In genomic region chr1:242228991-242229390, GRCh38 we compare ENCODE assay signal across 28 cellular contexts.
"Had no signal": no experiment of that assay in that cellular context is flagged by ENCODE, and none has a peak within 500 bp of the region (broad histone marks: within the 10 kb centered on the region; RNA-seq: fewer than 3 reads in every experiment).

No MANE protein-coding gene starts in this region.

- H3K27me3 ChIP-seq: neural progenitor cell, ovary, right lobe of liver, sigmoid colon, stomach, thyroid gland, tibial nerve, upper lobe of left lung, vagina had no signal

- H3K27ac Mint-ChIP-seq: nephron; neural progenitor cell; progenitor cell of endocrine pancreas; stimulated activated effector memory CD8-positive, alpha-beta T cell treated with anti-CD3 and anti-CD28 coated beads, Interleukin-12 subunit alpha, Interleukin-12 subunit beta, amount 100 ng/mL, for 72 hours; stimulated activated naive B cell treated with anti-CD40 and anti-IgM and Interleukin-4, amounts not matched to agents 10 μg/mL and 1 μg/mL and 100 μg/mL, for 72 hours; stimulated activated naive CD8-positive, alpha-beta T cell treated with anti-CD3 and anti-CD28 coated beads, Interleukin-15, Interleukin-2, amounts not matched to agents 100 ng/mL and 50 ng/mL, for 24 hours had no signal

- H3K27me3 Mint-ChIP-seq: stimulated activated naive B cell treated with anti-CD40 and anti-IgM and Interleukin-4, amounts not matched to agents 10 μg/mL and 1 μg/mL and 100 μg/mL, for 72 hours; stimulated activated naive CD8-positive, alpha-beta T cell treated with anti-CD3 and anti-CD28 coated beads, Interleukin-15, Interleukin-2, amounts not matched to agents 100 ng/mL and 50 ng/mL, for 24 hours had no signal

- H3K4me1 ChIP-seq: parathyroid adenoma, psoas muscle, right lobe of liver, sigmoid colon, stomach, thyroid gland, tibial nerve, upper lobe of left lung, vagina had no signal

- H3K9me3 Mint-ChIP-seq: nephron; neural progenitor cell; stimulated activated effector memory CD8-positive, alpha-beta T cell treated with anti-CD3 and anti-CD28 coated beads, Interleukin-12 subunit alpha, Interleukin-12 subunit beta, amount 100 ng/mL, for 72 hours; stimulated activated naive B cell treated with anti-CD40 and anti-IgM and Interleukin-4, amounts not matched to agents 10 μg/mL and 1 μg/mL and 100 μg/mL, for 72 hours; stimulated activated naive CD8-positive, alpha-beta T cell treated with anti-CD3 and anti-CD28 coated beads, Interleukin-15, Interleukin-2, amounts not matched to agents 100 ng/mL and 50 ng/mL, for 24 hours had no signal

- H3K79me2 ChIP-seq: parathyroid adenoma had no signal

- FAIRE-seq: small intestine, urothelium cell line had no signal

- H3K36me3 ChIP-seq: neural progenitor cell, ovary, right lobe of liver, sigmoid colon, stomach, thoracic aorta, thyroid gland, tibial nerve, upper lobe of left lung, vagina had no signal

- H3K4me1 Mint-ChIP-seq: nephron; stimulated activated effector memory CD8-positive, alpha-beta T cell treated with anti-CD3 and anti-CD28 coated beads, Interleukin-12 subunit alpha, Interleukin-12 subunit beta, amount 100 ng/mL, for 72 hours; stimulated activated naive B cell treated with anti-CD40 and anti-IgM and Interleukin-4, amounts not matched to agents 10 μg/mL and 1 μg/mL and 100 μg/mL, for 72 hours had no signal

- H2AFZ ChIP-seq: neural progenitor cell, parathyroid adenoma had no signal

- H3K4me3 ChIP-seq: neural progenitor cell, ovary, psoas muscle, right lobe of liver, sigmoid colon, stomach, thoracic aorta, thyroid gland, tibial nerve, upper lobe of left lung, vagina had no signal

- H3K27ac ChIP-seq: neural progenitor cell, ovary, parathyroid adenoma, psoas muscle, right lobe of liver, sigmoid colon, stomach, thoracic aorta, thyroid gland, tibial nerve, upper lobe of left lung, vagina had no signal

- ATAC-seq: psoas muscle; right cardiac atrium; right lobe of liver; stimulated activated effector memory CD8-positive, alpha-beta T cell treated with anti-CD3 and anti-CD28 coated beads, Interleukin-12 subunit alpha, Interleukin-12 subunit beta, amount 100 ng/mL, for 72 hours; stimulated activated naive B cell treated with anti-CD40 and anti-IgM and Interleukin-4, amounts not matched to agents 10 μg/mL and 1 μg/mL and 100 μg/mL, for 72 hours had no signal

- DNase-seq: occipital lobe; ovary; posterior cingulate gyrus; psoas muscle; right cardiac atrium; right lobe of liver; sigmoid colon; small intestine; stimulated activated CD4-positive, alpha-beta T cell treated with anti-CD3 and anti-CD28 coated beads, Interleukin-15, amount 100 ng/mL, for 24 hours; stimulated activated CD4-positive, alpha-beta T cell treated with anti-CD3 and anti-CD28 coated beads, Interleukin-2, amount 100 ng/mL, for 24 hours; stimulated activated CD4-positive, alpha-beta T cell treated with anti-CD3 and anti-CD28 coated beads, Interleukin-2, amount 100 ng/mL, for 48 hours; stimulated activated CD4-positive, alpha-beta T cell treated with anti-CD3 and anti-CD28 coated beads, Interleukin-4, amount 100 ng/mL, for 24 hours; stimulated activated naive B cell treated with anti-CD40 and anti-IgM and Interleukin-4, amounts not matched to agents 10 μg/mL and 1 μg/mL and 100 μg/mL, for 72 hours; stimulated activated naive CD4-positive, alpha-beta T cell treated with Interleukin-2 at 50 U/mL for 16 hours; stomach; thyroid gland; trophoblast cell; upper lobe of left lung had no signal

- H3K36me3 Mint-ChIP-seq: neural progenitor cell; stimulated activated effector memory CD8-positive, alpha-beta T cell treated with anti-CD3 and anti-CD28 coated beads, Interleukin-12 subunit alpha, Interleukin-12 subunit beta, amount 100 ng/mL, for 72 hours; stimulated activated naive B cell treated with anti-CD40 and anti-IgM and Interleukin-4, amounts not matched to agents 10 μg/mL and 1 μg/mL and 100 μg/mL, for 72 hours had no signal

- H3K4me2 ChIP-seq: neural progenitor cell had no signal

- H3K4me3 Mint-ChIP-seq: nephron; neural progenitor cell; stimulated activated effector memory CD8-positive, alpha-beta T cell treated with anti-CD3 and anti-CD28 coated beads, Interleukin-12 subunit alpha, Interleukin-12 subunit beta, amount 100 ng/mL, for 72 hours; stimulated activated naive B cell treated with anti-CD40 and anti-IgM and Interleukin-4, amounts not matched to agents 10 μg/mL and 1 μg/mL and 100 μg/mL, for 72 hours; stimulated activated naive CD8-positive, alpha-beta T cell treated with anti-CD3 and anti-CD28 coated beads, Interleukin-15, Interleukin-2, amounts not matched to agents 100 ng/mL and 50 ng/mL, for 24 hours had no signal

- H3K9me3 ChIP-seq: ovary, psoas muscle, right lobe of liver, sigmoid colon, stomach, thoracic aorta, thyroid gland, tibial nerve, upper lobe of left lung, vagina had no signal

- H3K9ac ChIP-seq: neural progenitor cell, parathyroid adenoma had no signal
